ENCODE assay signal across 8 cellular contexts in genomic region chr17:30021708-30022317, GRCh38.
A peak's percentile ranks its signal among the peaks of the same experiment; 100 is the strongest.
DNase-seq lines count a peak whose midpoint lies in the region; ATAC-seq and TF ChIP-seq lines count a peak whose summit lies in the region.

No MANE protein-coding gene starts in this region.

- POLR2A ChIA-PET in BJ (lab: Charles Lee): no interaction called here
- POLR2A ChIA-PET in activated CD4-positive, alpha-beta memory T cell treated with anti-CD3 and anti-CD28 coated beads for 36 hours (lab: Charles Lee): no interaction called here

- no peaks in the 10 kb centered on the region for H3K4me1 Mint-ChIP-seq in activated CD4-positive, alpha-beta memory T cell treated with anti-CD3 and anti-CD28 coated beads for 36 hours (ENCODE audit: low read depth)

- intact Hi-C loops in activated CD4-positive, alpha-beta memory T cell treated with anti-CD3 and anti-CD28 coated beads for 36 hours (cut with micrococcal nuclease): loop anchor here (1.0 to 2.0 kb wide), 2 partner anchors 91 to 214 kb away; partner anchors contain the start of gene SSH2
- intact Hi-C loops in prostate gland (cut with DNase I): no loop called here

- 23% methylated on average over 4 of the region's 4 CpGs for WGBS in prostate gland

- H3K4me3 ChIP-seq in BJ (ENCODE audit: low read depth, low read length) (no peak overlapping the region), fibroblast of the aortic adventitia (ENCODE audit: low read depth, low read length) (no peak overlapping the region), prostate gland (no peak overlapping the region)

- H3K27me3 Mint-ChIP-seq in activated CD4-positive, alpha-beta memory T cell treated with anti-CD3 and anti-CD28 coated beads for 36 hours: no peaks in the 10 kb centered on the region

- H3K4me1 ChIP-seq in prostate gland (replicated peaks): no peaks in the 10 kb centered on the region

- TF ChIP-seq POLR2A in prostate gland (IDR thresholded peaks at IDR 0.05): no peak

- H3K9me3 ChIP-seq in prostate gland: no peaks in the 10 kb centered on the region

- H3K27me3 ChIP-seq in BJ (ENCODE audit: control insufficient read depth, insufficient read depth, low read length): no peaks in the 10 kb centered on the region
- H3K27me3 ChIP-seq in prostate gland (replicated peaks; ENCODE audit: insufficient read depth): no peaks in the 10 kb centered on the region

- CTCF ChIA-PET in BJ (lab: Yijun Ruan, JAX): interaction anchor here (0.6 to 3.4 kb wide), 18 partner anchors 9 to 407 kb away, joined by 3 to 13 read pairs (median 4); partner anchors contain the start of gene SSH2
- CTCF ChIA-PET in activated CD4-positive, alpha-beta memory T cell treated with anti-CD3 and anti-CD28 coated beads for 36 hours (lab: Charles Lee): interaction anchor here (0.6 to 2.3 kb wide), 20 partner anchors 8 to 652 kb away, joined by 3 to 22 read pairs (median 4); no protein-coding TSS in a partner anchor

- H3K36me3 ChIP-seq in BJ (ENCODE audit: control insufficient read depth, insufficient read depth, low read length): no peaks in the 10 kb centered on the region
- no peaks in the 10 kb centered on the region for H3K36me3 ChIP-seq in prostate gland

- TF ChIP-seq CTCF in BJ (IDR thresholded peaks at IDR 0.05; ENCODE audit: insufficient read depth, low read depth, low read length): peak; percentile 81
- peak; percentile 71 for TF ChIP-seq CTCF in GM13976 (IDR thresholded peaks at IDR 0.05; ENCODE audit: borderline replicate concordance, control extremely low read depth, extremely low read depth, insufficient read depth, missing control alignments)
- TF ChIP-seq CTCF in fibroblast of the aortic adventitia (IDR thresholded peaks at IDR 0.05; ENCODE audit: insufficient read depth, low read length): peak; percentile 81
- peak; percentile 35 to 77 (median 52) for TF ChIP-seq CTCF in prostate gland (IDR thresholded peaks at IDR 0.05)

- H3K9me3 Mint-ChIP-seq in activated CD4-positive, alpha-beta memory T cell treated with anti-CD3 and anti-CD28 coated beads for 36 hours: no peaks in the 10 kb centered on the region

- in situ Hi-C loops in GM13976 (cut with MboI; ENCODE audit: low sequenced_read_pairs, unreplicated experiment): no loop called here

- no peak for DNase-seq in BJ (ENCODE audit: low read depth)
- peak; percentile 45 for DNase-seq in GM13976 (ENCODE audit: low spot score)
- peak; percentile 26 for DNase-seq in NCI-H2227 (lab: John Stamatoyannopoulos, UW; ENCODE audit: unreplicated experiment)
- peak; percentile 23 for DNase-seq in activated CD4-positive, alpha-beta memory T cell treated with anti-CD3 and anti-CD28 coated beads for 36 hours
- DNase-seq in fibroblast of the aortic adventitia (ENCODE audit: low read depth): peak; percentile 71
- peak; percentile 15 for DNase-seq in prostate gland (ENCODE audit: low spot score)
- DNase-seq in 8988T: no peak

- no peak for ATAC-seq in HG03280 (IDR thresholded peaks at IDR 0.05; ENCODE audit: unreplicated experiment)

- H3K27ac ChIP-seq in prostate gland: no peak overlapping the region

- no peak overlapping the region for H3K27ac Mint-ChIP-seq in activated CD4-positive, alpha-beta memory T cell treated with anti-CD3 and anti-CD28 coated beads for 36 hours

- H3K4me3 Mint-ChIP-seq in activated CD4-positive, alpha-beta memory T cell treated with anti-CD3 and anti-CD28 coated beads for 36 hours: no peak overlapping the region

- no peaks in the 10 kb centered on the region for H3K36me3 Mint-ChIP-seq in activated CD4-positive, alpha-beta memory T cell treated with anti-CD3 and anti-CD28 coated beads for 36 hours

Comparison
In these comparisons a context has a peak if more than half of its experiments do, and no peak if none do; other contexts are left out.
1. DNase-seq: peak in GM13976 (single experiment), NCI-H2227 (single experiment), activated CD4-positive, alpha-beta memory T cell treated with anti-CD3 and anti-CD28 coated beads for 36 hours (single experiment), fibroblast of the aortic adventitia (single experiment) and prostate gland (single experiment); none in BJ (single experiment) and 8988T (single experiment).
2. Peak in every context shown above with its lines, with median percentiles within 50 percentile points of each other: CTCF ChIP-seq.